ENCODE assay signal across 26 cellular contexts in genomic region chrX:38102240-38102639, GRCh38.
"Had no signal": no experiment of that assay in that cellular context is flagged by ENCODE, and none has a peak within 500 bp of the region (broad histone marks: within the 10 kb centered on the region; RNA-seq: fewer than 3 reads in every experiment).

No MANE protein-coding gene starts in this region.

- H3K36me3 ChIP-seq: MG63 had no signal

- H3K27ac ChIP-seq: HL-60, RWPE1 had no signal

- ATAC-seq: Panc1, PC-3 had no signal

- FAIRE-seq: HTR-8/SVneo had no signal

- H3K27ac Mint-ChIP-seq: IgD-negative memory B cell had no signal

- DNase-seq: Karpas-422, KBM-7, MG63, NCI-H1092, NCI-H1105 treated with DMSO at 0.1 percent for 48 hours, NCI-H1417 treated with DMSO at 0.1 percent for 48 hours, NCI-H146, NCI-H1694 treated with DMSO at 0.1 percent for 48 hours, NCI-H1930, NCI-H2081, NCI-H2171, NCI-H226, NCI-H446, NCI-H510A, NCI-H524 treated with DMSO at 0.1 percent for 48 hours, NCI-H69, NCI-H774, PC-3, SHP77, SK-N-SH, SW 1271 had no signal

- H3K4me3 Mint-ChIP-seq: IgD-negative memory B cell had no signal

- H3K4me3 ChIP-seq: MG63 had no signal

- H3K9me3 ChIP-seq: MG63, SK-N-SH had no signal

- H3K27me3 ChIP-seq: MG63 had no signal
